Comparison of ENCODE assay signal across 8 cellular contexts in the genomic region with DNA sequence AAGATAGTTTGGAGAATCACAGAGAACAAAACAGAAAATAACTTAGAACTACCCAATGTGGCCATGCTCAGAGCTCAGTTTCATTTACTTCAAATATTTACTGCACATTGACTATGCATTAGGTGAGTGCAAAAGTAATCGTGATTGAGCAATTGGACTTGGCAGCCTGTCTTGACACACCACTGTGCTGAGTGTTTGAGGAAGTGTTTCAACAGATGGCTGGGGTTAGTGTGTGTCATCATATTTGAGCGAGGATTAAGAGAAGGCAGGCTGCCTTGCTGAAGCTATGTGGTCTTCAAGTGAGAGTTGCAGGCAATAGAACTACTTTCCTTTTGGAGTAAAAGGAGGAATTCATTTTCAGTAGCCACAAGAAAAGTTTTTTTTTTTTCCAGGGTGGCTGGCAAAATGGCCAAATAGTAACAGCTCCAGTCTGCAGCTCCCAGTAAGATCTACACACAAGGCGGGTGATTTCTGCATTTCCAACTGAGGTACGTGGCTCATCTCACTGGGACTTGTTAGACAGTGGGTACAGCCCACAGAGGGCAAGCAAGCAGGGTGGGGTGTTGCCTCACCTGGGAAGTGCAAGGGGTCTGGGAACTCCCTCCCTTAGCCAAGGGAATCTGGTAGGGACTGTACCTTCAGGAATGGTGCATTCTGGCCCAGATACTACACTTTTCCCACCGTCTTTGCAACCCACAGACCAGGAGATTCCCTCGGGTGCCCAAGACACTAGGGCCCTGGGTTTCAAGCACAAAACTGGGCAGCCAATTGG. TPM values are rescaled to one million over a fixed set of nuclear protein-coding genes. Genes with fewer than 3 reads are reported as not detected.
DNase-seq lines count a peak whose midpoint lies in the region; ATAC-seq and TF ChIP-seq lines count a peak whose summit lies in the region.

No MANE protein-coding gene starts in this region.

- no peak for ATAC-seq in GM19324 (IDR thresholded peaks at IDR 0.05; ENCODE audit: low FRiP score, unreplicated experiment)

- no peak for TF ChIP-seq CTCF in colonic mucosa (IDR thresholded peaks at IDR 0.05)
- TF ChIP-seq CTCF in nephron progenitor cell (IDR thresholded peaks at IDR 0.05), result no peak

- no peaks in the 10 kb centered on the region for H3K27me3 ChIP-seq in colonic mucosa

- H3K36me3 Mint-ChIP-seq in nephron progenitor cell (ENCODE audit: low read depth), result no peaks in the 10 kb centered on the region

- no peak overlapping the region for H3K9ac ChIP-seq in colonic mucosa (ENCODE audit: low read depth in 2 of 2, low read length in 2 of 2)

- peak overlapping the region; percentile 36 for H3K27ac Mint-ChIP-seq in nephron progenitor cell

- no peak overlapping the region for H3K27ac ChIP-seq in colonic mucosa

- H3K27me3 Mint-ChIP-seq in nephron progenitor cell (ENCODE audit: low read depth, poor library complexity), result peaks cover 4% of the 10 kb centered on the region

- H3K9me3 Mint-ChIP-seq in nephron progenitor cell, result peaks cover 56% of the 10 kb centered on the region

- H3K4me1 ChIP-seq in colonic mucosa, result no peaks in the 10 kb centered on the region

- no peaks in the 10 kb centered on the region for H3K4me1 Mint-ChIP-seq in nephron progenitor cell

- no peaks in the 10 kb centered on the region for H3K36me3 ChIP-seq in colonic mucosa

- H3K4me3 ChIP-seq in colonic mucosa, result no peak overlapping the region

- DNase-seq in ELR (ENCODE audit: low read depth), result peak; percentile 77
- DNase-seq in NCI-H510A (lab: John Stamatoyannopoulos, UW), result peak; percentile 8
- peak; percentile 41 for DNase-seq in colonic mucosa
- no peak for DNase-seq in nephron progenitor cell
- DNase-seq in inferior parietal cortex (ENCODE audit: extremely low spot score), result no peak
- DNase-seq in activated CD4-positive, CD25-positive, alpha-beta regulatory T cell (lab: John Stamatoyannopoulos, UW), result no peak
- no peak for DNase-seq in stimulated activated CD4-positive, alpha-beta T cell treated with anti-CD3 and anti-CD28 coated beads, Interleukin-1b, Interleukin-23, amount 100 ng/mL, for 48 hours

- intact Hi-C loops in colonic mucosa (cut with DNase I), result no loop called here

- H3K9me3 ChIP-seq in colonic mucosa, result no peaks in the 10 kb centered on the region

- no peak overlapping the region for H3K4me3 Mint-ChIP-seq in nephron progenitor cell

RNA-seq across cellular contexts. Expression of gene AKR1C4, which starts 37.7 kb away (rescaled TPM):
- total RNA-seq in colonic mucosa, result not detected

RNA-seq across cellular contexts. Expression of gene AKR1C8, which starts 49.3 kb away (rescaled TPM):
- not detected for total RNA-seq in colonic mucosa

Comparison
In these comparisons a context has a peak if more than half of its experiments do, and no peak if none do; other contexts are left out.
1. DNase-seq: peak in ELR (single experiment), NCI-H510A (single experiment) and colonic mucosa (single experiment); none in nephron progenitor cell (single experiment), inferior parietal cortex (single experiment), activated CD4-positive, CD25-positive, alpha-beta regulatory T cell (0 of 4) and stimulated activated CD4-positive, alpha-beta T cell treated with anti-CD3 and anti-CD28 coated beads, Interleukin-1b, Interleukin-23, amount 100 ng/mL, for 48 hours (single experiment).